ENCODE assay signal across 8 cellular contexts in the genomic region with DNA sequence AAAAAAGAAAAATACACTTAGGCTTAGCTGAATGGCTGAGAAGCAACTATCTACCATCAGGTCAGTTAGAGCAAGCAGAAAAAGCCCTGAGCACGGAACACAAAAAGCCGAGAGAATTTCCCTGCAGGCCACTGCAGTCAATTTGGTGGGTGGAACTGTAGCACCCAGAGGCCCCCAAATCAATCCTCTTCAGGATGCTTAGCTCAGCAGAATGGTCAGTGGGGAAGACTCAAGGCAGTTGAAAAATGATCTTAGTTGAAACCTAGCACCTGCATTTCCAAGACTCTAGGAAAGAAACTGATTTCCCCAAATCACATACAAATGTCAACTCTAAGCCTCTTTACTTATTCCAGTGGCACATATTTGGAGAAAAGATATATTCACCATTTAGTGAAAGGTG.
"Had no signal": no experiment of that assay in that cellular context is flagged by ENCODE, and none has a peak within 500 bp of the region (broad histone marks: within the 10 kb centered on the region; RNA-seq: fewer than 3 reads in every experiment).

No MANE protein-coding gene starts in this region.

- H3K4me1 Mint-ChIP-seq: GM23338, H9 had no signal

- H3K4me2 ChIP-seq: GM23338 had no signal

- H2AFZ ChIP-seq: GM23338 had no signal

- DNase-seq: H9, HCEC 1CT, KG1 had no signal

- H3K4me3 ChIP-seq: GM23338, K562 had no signal

- H3K27ac Mint-ChIP-seq: GM23338, H9 had no signal

- FAIRE-seq: H1, H54, HTR-8/SVneo, K562 had no signal

- H3K9me3 Mint-ChIP-seq: GM23338, H9 had no signal

- H3K4me3 Mint-ChIP-seq: GM23338, H9 had no signal

- ATAC-seq: GM23338, K562 had no signal
